In genomic region chr11:107598225-107599139, GRCh38 we compare ENCODE assay signal across 8 cellular contexts. TPM values are rescaled to one million over a fixed set of nuclear protein-coding genes. Genes with fewer than 3 reads are reported as not detected.
A peak's percentile ranks its signal among the peaks of the same experiment; 100 is the strongest.
DNase-seq lines count a peak whose midpoint lies in the region; ATAC-seq, FAIRE-seq and TF ChIP-seq lines count a peak whose summit lies in the region.

No MANE protein-coding gene starts in this region.

- no peaks in the 10 kb centered on the region for H3K79me2 ChIP-seq in keratinocyte (ENCODE audit: control insufficient read depth, insufficient read depth, low read length)

- H2AFZ ChIP-seq in keratinocyte (ENCODE audit: control insufficient read depth, low read length): no peak overlapping the region

- DNase-seq in left cardiac atrium (no peak), right atrium auricular region (ENCODE audit: low spot score) (no peak), RPMI7951 (ENCODE audit: low read depth) (peak; percentile 32), keratinocyte (ENCODE audit: low read depth, low spot score) (no peak), NCI-H2107 treated with DMSO at 0.1 percent for 48 hours (lab: John Stamatoyannopoulos, UW; ENCODE audit: unreplicated experiment) (no peak), NCI-H774 (lab: John Stamatoyannopoulos, UW) (no peak)

- no peak overlapping the region for H3K27ac ChIP-seq in right atrium auricular region
- no peak overlapping the region for H3K27ac ChIP-seq in keratinocyte (ENCODE audit: control insufficient read depth, insufficient read depth, low read length)

- dilution Hi-C loops in keratinocyte (cut with MboI; ENCODE audit: extremely low pct_ligation_motif_present, low sequenced_read_pairs): no loop called here

- no peak overlapping the region for H3K9ac ChIP-seq in keratinocyte (ENCODE audit: control insufficient read depth, extremely low read depth, insufficient read depth, low read length)

- H3K4me1 ChIP-seq in right atrium auricular region: no peaks in the 10 kb centered on the region
- no peaks in the 10 kb centered on the region for H3K4me1 ChIP-seq in keratinocyte (ENCODE audit: control insufficient read depth, extremely low read depth, insufficient read depth, low read length)

- H3K27me3 ChIP-seq in right atrium auricular region: no peaks in the 10 kb centered on the region
- H3K27me3 ChIP-seq in keratinocyte (ENCODE audit: control insufficient read depth, extremely low read depth, insufficient read depth, low read length): no peaks in the 10 kb centered on the region

- H4K20me1 ChIP-seq in keratinocyte (ENCODE audit: control insufficient read depth, extremely low read depth, insufficient read depth, low read length): no peaks in the 10 kb centered on the region

- ATAC-seq in left cardiac atrium (peak; percentile 64 to 65), HG02759 (IDR thresholded peaks at IDR 0.05; ENCODE audit: unreplicated experiment) (peak; percentile 83), GM19455 (IDR thresholded peaks at IDR 0.05; ENCODE audit: unreplicated experiment) (no peak)

- H3K4me2 ChIP-seq in keratinocyte (ENCODE audit: control insufficient read depth, extremely low read depth, insufficient read depth, low read depth, low read length): no peak overlapping the region

- TF ChIP-seq CTCF in right atrium auricular region (IDR thresholded peaks at IDR 0.05) (peak in 1 of 2 donors; percentile 53), keratinocyte (optimal IDR thresholded peaks at IDR 0.05 in 1 of 3, IDR thresholded peaks at IDR 0.05 in 1 of 3, conservative IDR thresholded peaks at IDR 0.05 in 1 of 3; ENCODE audit: extremely low read depth in 1 of 3, insufficient read depth in 2 of 3, low read length in 3 of 3) (peak; percentile 54 to 77 (median 66))

- no peaks in the 10 kb centered on the region for H3K36me3 ChIP-seq in right atrium auricular region
- H3K36me3 ChIP-seq in keratinocyte (ENCODE audit: control insufficient read depth in 2 of 2, extremely low read depth in 1 of 2, insufficient read depth in 2 of 2, low read length in 2 of 2): no peaks in the 10 kb centered on the region

- no peaks in the 10 kb centered on the region for H3K9me3 ChIP-seq in right atrium auricular region
- no peaks in the 10 kb centered on the region for H3K9me3 ChIP-seq in keratinocyte (ENCODE audit: control insufficient read depth, low read depth, low read length)

- intact Hi-C loops in left cardiac atrium (cut with DNase I): no loop called here

- H3K9me1 ChIP-seq in keratinocyte (ENCODE audit: control insufficient read depth, extremely low read depth, insufficient read depth, low read length): no peaks in the 10 kb centered on the region

- no peak overlapping the region for H3K4me3 ChIP-seq in right atrium auricular region
- H3K4me3 ChIP-seq in keratinocyte (ENCODE audit: control insufficient read depth in 2 of 3, extremely low read depth in 1 of 3, insufficient read depth in 2 of 3, low read depth in 1 of 3, low read length in 3 of 3): no peak overlapping the region

- no peak for FAIRE-seq in keratinocyte (lab: Jason Lieb, UNC)

RNA-seq across cellular contexts. Expression of gene ELMOD1, which starts 7.5 kb away (rescaled TPM):
- total RNA-seq in left cardiac atrium: 1 to 10 TPM; 7.3 to 9.9 TPM
- total RNA-seq in right atrium auricular region: 10 to 100 TPM in 1 of 2 donors, 1 to 10 TPM in 1; 4.2 to 10.4 TPM
- 0.12 and 0.20 TPM in 2 replicates for total RNA-seq in RPMI7951 (2014; rRNA removed; shearing (Covaris generic))
- polyA plus RNA-seq in keratinocyte: 0.15 to 0.63 TPM (median 0.51 TPM) in 3 replicates
- 15.6 TPM for polyA plus RNA-seq in keratinocyte (2011; ENCODE audit: low read depth)
- polyA plus RNA-seq in keratinocyte (2011; cell fraction: cytosol; rRNA removed): 0.22 and 0.57 TPM in 2 replicates
- 0.88 and 0.94 TPM in 2 replicates for polyA plus RNA-seq in keratinocyte (2011; cell fraction: nucleus; rRNA removed)
- polyA plus RNA-seq in keratinocyte (2012; ENCODE audit: low replicate concordance): 0.56 and 22.3 TPM in 2 replicates
- 0.16 to 0.30 TPM in 2 of 3 replicates, not detected in the other for polyA minus RNA-seq in keratinocyte
- not detected for polyA minus RNA-seq in keratinocyte (2011; cell fraction: cytosol; rRNA and poly(A)+ RNA removed)
- 0.53 and 1.1 TPM in 2 replicates for polyA minus RNA-seq in keratinocyte (2011; cell fraction: nucleus; rRNA and poly(A)+ RNA removed)

RNA-seq across cellular contexts. Expression of gene ALKBH8, which starts 32.9 kb away (rescaled TPM):
- total RNA-seq in left cardiac atrium (1 to 10 TPM; 6.3 to 6.5 TPM), right atrium auricular region (1 to 10 TPM; 3.4 to 4.9 TPM)
- 11.2 and 11.3 TPM in 2 replicates for total RNA-seq in RPMI7951 (2014; rRNA removed; shearing (Covaris generic))
- 3.4 to 8.0 TPM (median 6.5 TPM) in 3 replicates for polyA plus RNA-seq in keratinocyte
- 5.4 TPM for polyA plus RNA-seq in keratinocyte (2011; ENCODE audit: low read depth)
- polyA plus RNA-seq in keratinocyte (2011; cell fraction: cytosol; rRNA removed): 2.4 and 5.1 TPM in 2 replicates
- 3.4 and 4.7 TPM in 2 replicates for polyA plus RNA-seq in keratinocyte (2011; cell fraction: nucleus; rRNA removed)
- polyA plus RNA-seq in keratinocyte (2012; ENCODE audit: low replicate concordance): 3.5 and 7.0 TPM in 2 replicates
- polyA minus RNA-seq in keratinocyte: 1.0 to 10.1 TPM (median 5.5 TPM) in 3 replicates
- polyA minus RNA-seq in keratinocyte (2011; cell fraction: cytosol; rRNA and poly(A)+ RNA removed): 5.9 TPM
- polyA minus RNA-seq in keratinocyte (2011; cell fraction: nucleus; rRNA and poly(A)+ RNA removed): 2.5 and 4.7 TPM in 2 replicates
